ENCODE assay signal across 27 cellular contexts in the genomic region with DNA sequence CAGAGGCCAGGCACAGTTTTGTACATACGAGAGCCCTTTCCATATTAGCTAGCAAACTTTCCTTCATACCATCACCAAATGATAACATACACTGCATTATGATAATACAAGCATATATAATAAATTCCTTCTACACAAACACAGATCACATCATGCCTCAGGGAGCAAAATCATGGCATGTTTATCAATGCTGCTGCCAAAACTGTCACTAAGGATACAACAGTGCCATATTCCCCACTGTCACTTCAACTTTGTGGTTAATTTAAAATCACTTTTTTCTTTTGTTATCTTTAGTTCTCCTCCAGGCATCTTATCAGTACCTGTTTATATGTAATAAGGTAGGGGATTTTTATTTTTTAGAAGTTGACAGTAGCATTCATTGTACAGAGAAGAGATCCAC.
"Had no signal": no experiment of that assay in that cellular context is flagged by ENCODE, and none has a peak within 500 bp of the region (broad histone marks: within the 10 kb centered on the region; RNA-seq: fewer than 3 reads in every experiment).

No MANE protein-coding gene starts in this region.

- H3K4me1 ChIP-seq: suprapubic skin, testis, thyroid gland, tibial artery, tibial nerve, transverse colon, upper lobe of left lung, upper lobe of right lung, uterus, vagina had no signal

- H3K27ac ChIP-seq: stomach, suprapubic skin, testis, thoracic aorta, thyroid gland, tibial artery, tibial nerve, transverse colon, upper lobe of left lung, upper lobe of right lung, uterus, vagina had no signal

- H3K4me1 Mint-ChIP-seq: stimulated activated effector memory CD8-positive, alpha-beta T cell treated with anti-CD3 and anti-CD28 coated beads, Interleukin-12 subunit alpha, Interleukin-12 subunit beta, amount 100 ng/mL, for 72 hours; stimulated activated memory B cell treated with anti-CD40 and anti-IgM and Interleukin-4, amounts not matched to agents 10 μg/mL and 1 μg/mL and 100 μg/mL, for 72 hours; stimulated activated naive B cell treated with anti-CD40 and anti-IgM and Interleukin-4, amounts not matched to agents 10 μg/mL and 1 μg/mL and 100 μg/mL, for 72 hours; stimulated activated naive CD8-positive, alpha-beta T cell treated with anti-CD3 and anti-CD28 coated beads, Interleukin-15, amount 100 ng/mL, for 72 hours had no signal

- ATAC-seq: stimulated activated effector memory CD8-positive, alpha-beta T cell treated with anti-CD3 and anti-CD28 coated beads, Interleukin-12 subunit alpha, Interleukin-12 subunit beta, amount 100 ng/mL, for 72 hours; stimulated activated memory B cell treated with anti-CD40 and anti-IgM and Interleukin-4, amounts not matched to agents 10 μg/mL and 1 μg/mL and 100 μg/mL, for 72 hours; stimulated activated naive B cell treated with anti-CD40 and anti-IgM and Interleukin-4, amounts not matched to agents 10 μg/mL and 1 μg/mL and 100 μg/mL, for 72 hours; stimulated activated naive CD8-positive, alpha-beta T cell treated with anti-CD3 and anti-CD28 coated beads, Interleukin-15, amount 100 ng/mL, for 72 hours; stimulated activated naive CD8-positive, alpha-beta T cell treated with anti-CD3 and anti-CD28 coated beads, Interleukin-15, Interleukin-2, amounts not matched to agents 100 U/mL and 50 U/mL, for 24 hours; upper lobe of right lung had no signal

- H3K4me3 ChIP-seq: stomach, suprapubic skin, testis, thoracic aorta, thyroid gland, tibial artery, tibial nerve, transverse colon, upper lobe of left lung, upper lobe of right lung, uterus, vagina had no signal

- H3K27me3 ChIP-seq: stomach, suprapubic skin, testis, thyroid gland, tibial artery, tibial nerve, transverse colon, upper lobe of left lung, upper lobe of right lung, uterus, vagina had no signal

- H3K36me3 Mint-ChIP-seq: stimulated activated effector memory CD8-positive, alpha-beta T cell treated with anti-CD3 and anti-CD28 coated beads, Interleukin-12 subunit alpha, Interleukin-12 subunit beta, amount 100 ng/mL, for 72 hours; stimulated activated memory B cell treated with anti-CD40 and anti-IgM and Interleukin-4, amounts not matched to agents 10 μg/mL and 1 μg/mL and 100 μg/mL, for 72 hours; stimulated activated naive B cell treated with anti-CD40 and anti-IgM and Interleukin-4, amounts not matched to agents 10 μg/mL and 1 μg/mL and 100 μg/mL, for 72 hours; type B pancreatic cell had no signal

- H3K36me3 ChIP-seq: stomach, suprapubic skin, thoracic aorta, thyroid gland, tibial artery, tibial nerve, transverse colon, upper lobe of left lung, upper lobe of right lung, uterus, vagina had no signal

- H3K4me3 Mint-ChIP-seq: stimulated activated effector memory CD8-positive, alpha-beta T cell treated with anti-CD3 and anti-CD28 coated beads, Interleukin-12 subunit alpha, Interleukin-12 subunit beta, amount 100 ng/mL, for 72 hours; stimulated activated memory B cell treated with anti-CD40 and anti-IgM and Interleukin-4, amounts not matched to agents 10 μg/mL and 1 μg/mL and 100 μg/mL, for 72 hours; stimulated activated naive B cell treated with anti-CD40 and anti-IgM and Interleukin-4, amounts not matched to agents 10 μg/mL and 1 μg/mL and 100 μg/mL, for 72 hours; stimulated activated naive CD8-positive, alpha-beta T cell treated with anti-CD3 and anti-CD28 coated beads, Interleukin-15, amount 100 ng/mL, for 72 hours; stimulated activated naive CD8-positive, alpha-beta T cell treated with anti-CD3 and anti-CD28 coated beads, Interleukin-15, Interleukin-2, amounts not matched to agents 100 ng/mL and 50 ng/mL, for 24 hours; type B pancreatic cell had no signal

- H3K9me3 Mint-ChIP-seq: stimulated activated effector memory CD8-positive, alpha-beta T cell treated with anti-CD3 and anti-CD28 coated beads, Interleukin-12 subunit alpha, Interleukin-12 subunit beta, amount 100 ng/mL, for 72 hours; stimulated activated memory B cell treated with anti-CD40 and anti-IgM and Interleukin-4, amounts not matched to agents 10 μg/mL and 1 μg/mL and 100 μg/mL, for 72 hours; stimulated activated naive CD8-positive, alpha-beta T cell treated with anti-CD3 and anti-CD28 coated beads, Interleukin-15, amount 100 ng/mL, for 72 hours; stimulated activated naive CD8-positive, alpha-beta T cell treated with anti-CD3 and anti-CD28 coated beads, Interleukin-15, Interleukin-2, amounts not matched to agents 100 ng/mL and 50 ng/mL, for 24 hours; type B pancreatic cell had no signal

- H3K27ac Mint-ChIP-seq: stimulated activated effector memory CD8-positive, alpha-beta T cell treated with anti-CD3 and anti-CD28 coated beads, Interleukin-12 subunit alpha, Interleukin-12 subunit beta, amount 100 ng/mL, for 72 hours; stimulated activated memory B cell treated with anti-CD40 and anti-IgM and Interleukin-4, amounts not matched to agents 10 μg/mL and 1 μg/mL and 100 μg/mL, for 72 hours; stimulated activated naive B cell treated with anti-CD40 and anti-IgM and Interleukin-4, amounts not matched to agents 10 μg/mL and 1 μg/mL and 100 μg/mL, for 72 hours; stimulated activated naive CD8-positive, alpha-beta T cell treated with anti-CD3 and anti-CD28 coated beads, Interleukin-15, Interleukin-2, amounts not matched to agents 100 ng/mL and 50 ng/mL, for 24 hours; type B pancreatic cell had no signal

- DNase-seq: stimulated activated CD4-positive, alpha-beta T cell treated with anti-CD3 and anti-CD28 coated beads, Interleukin-2, amount 100 ng/mL, for 48 hours; stimulated activated CD4-positive, alpha-beta T cell treated with anti-CD3 and anti-CD28 coated beads, Interleukin-4, amount 100 ng/mL, for 1 hour; stimulated activated CD4-positive, alpha-beta T cell treated with anti-CD3 and anti-CD28 coated beads, Interleukin-4, amount 100 ng/mL, for 24 hours; stimulated activated CD4-positive, alpha-beta T cell treated with anti-CD3 and anti-CD28 coated beads, Interleukin-4, amount 100 ng/mL, for 4 hours; stimulated activated CD8-positive, alpha-beta memory T cell treated with anti-CD3 and anti-CD28 coated beads, Interleukin-4, amount 100 ng/mL, for 48 hours; stimulated activated naive B cell treated with anti-CD40 and anti-IgM and Interleukin-4, amounts not matched to agents 10 μg/mL and 1 μg/mL and 100 μg/mL, for 72 hours; stimulated activated naive CD4-positive, alpha-beta T cell; stimulated activated naive CD4-positive, alpha-beta T cell treated with Interleukin-2 at 50 U/mL for 16 hours; stimulated activated naive CD8-positive, alpha-beta T cell treated with anti-CD3 and anti-CD28 coated beads, Interleukin-15, amount 100 ng/mL, for 72 hours; stimulated activated naive CD8-positive, alpha-beta T cell treated with anti-CD3 and anti-CD28 coated beads, Interleukin-15, Interleukin-2, amounts not matched to agents 100 U/mL and 50 U/mL, for 24 hours; stomach; substantia nigra; testis; thyroid gland; tibial artery; transverse colon; upper lobe of left lung; upper lobe of right lung; uterus had no signal

- H3K9me3 ChIP-seq: suprapubic skin, testis, thoracic aorta, thyroid gland, tibial artery, tibial nerve, transverse colon, upper lobe of left lung, upper lobe of right lung, uterus, vagina had no signal

- H3K27me3 Mint-ChIP-seq: stimulated activated memory B cell treated with anti-CD40 and anti-IgM and Interleukin-4, amounts not matched to agents 10 μg/mL and 1 μg/mL and 100 μg/mL, for 72 hours; stimulated activated naive B cell treated with anti-CD40 and anti-IgM and Interleukin-4, amounts not matched to agents 10 μg/mL and 1 μg/mL and 100 μg/mL, for 72 hours; stimulated activated naive CD8-positive, alpha-beta T cell treated with anti-CD3 and anti-CD28 coated beads, Interleukin-15, amount 100 ng/mL, for 72 hours; stimulated activated naive CD8-positive, alpha-beta T cell treated with anti-CD3 and anti-CD28 coated beads, Interleukin-15, Interleukin-2, amounts not matched to agents 100 ng/mL and 50 ng/mL, for 24 hours; type B pancreatic cell had no signal
